In genomic region chr9:128251701-128252100, GRCh38 we compare ENCODE assay signal across 1 cellular context.
TF ChIP-seq lines count a peak whose summit lies in the region.

No MANE protein-coding gene starts in this region.

TF ChIP-seq in HCT116, 20 proteins besides CTCF, POLR2A, EP300 and RAD21:
- TF ChIP-seq EZH2 (IDR thresholded peaks at IDR 0.05) (no peak), CEBPB (IDR thresholded peaks at IDR 0.05; ENCODE audit: low read depth) (no peak), MAX (IDR thresholded peaks at IDR 0.05) (no peak), REST (IDR thresholded peaks at IDR 0.05; ENCODE audit: low read depth) (no peak), EGR1 (IDR thresholded peaks at IDR 0.05; ENCODE audit: low read depth) (no peak), EZH2phosphoT487 (IDR thresholded peaks at IDR 0.05; ENCODE audit: borderline replicate concordance) (no peak), JUND (IDR thresholded peaks at IDR 0.05) (no peak), FOSL1 (IDR thresholded peaks at IDR 0.05; ENCODE audit: low read depth) (no peak), ELF1 (IDR thresholded peaks at IDR 0.05; ENCODE audit: borderline replicate concordance, low read depth) (no peak), SP1 (IDR thresholded peaks at IDR 0.05; ENCODE audit: low read depth) (no peak), SIN3A (IDR thresholded peaks at IDR 0.05; ENCODE audit: low read depth) (no peak), YY1 (IDR thresholded peaks at IDR 0.05; ENCODE audit: extremely low read depth, insufficient replicate concordance, low read depth, low read length) (no peak), ZBTB33 (IDR thresholded peaks at IDR 0.05; ENCODE audit: extremely low read depth, insufficient replicate concordance, low read length) (no peak), ZNF274 (IDR thresholded peaks at IDR 0.05; ENCODE audit: low read depth, low read length) (no peak), CBX3 (IDR thresholded peaks at IDR 0.05; ENCODE audit: low read depth) (no peak), TCF7L2 (IDR thresholded peaks at IDR 0.05; ENCODE audit: borderline replicate concordance, extremely low read depth, insufficient read depth, insufficient read length) (no peak)
TF ChIP-seq in HCT116: peak in this region for 0.
